19 cellular contexts compared by ENCODE assay signal in the genomic region with DNA sequence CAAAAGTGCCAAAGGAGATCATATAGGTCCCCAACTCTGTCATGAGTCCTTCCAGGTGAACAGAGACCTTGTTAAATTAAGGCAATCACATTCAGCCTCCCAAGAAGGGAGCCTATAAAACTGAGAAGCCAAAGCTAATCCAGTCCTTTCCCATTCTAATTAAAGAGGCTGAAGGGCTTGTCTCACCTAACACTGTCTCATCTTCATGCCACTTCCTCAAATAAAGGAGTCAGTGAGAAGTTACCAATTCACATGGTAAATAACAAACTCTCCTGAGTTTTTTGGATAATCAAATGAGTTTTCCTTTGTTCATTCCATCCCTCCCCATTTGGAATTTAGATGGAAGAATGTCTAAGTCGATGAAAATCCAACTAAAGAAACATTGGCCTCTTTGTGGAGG.
"Had no signal": no experiment of that assay in that cellular context is flagged by ENCODE, and none has a peak within 500 bp of the region (broad histone marks: within the 10 kb centered on the region; RNA-seq: fewer than 3 reads in every experiment).

No MANE protein-coding gene starts in this region.

- H3K4me3 Mint-ChIP-seq: activated CD4-positive, alpha-beta memory T cell treated with anti-CD3 and anti-CD28 coated beads for 36 hours; activated CD4-positive, alpha-beta T cell treated with anti-CD3 and anti-CD28 coated beads for 36 hours; activated naive CD8-positive, alpha-beta T cell treated with anti-CD3 and anti-CD28 coated beads for 36 hours; dendritic cell treated with granulocyte-macrophage colony-stimulating factor and Interleukin-4, amounts not matched to agents 40 ng/mL and 50 ng/mL, for 4 days had no signal

- H3K36me3 ChIP-seq: ovary, sigmoid colon, thyroid gland had no signal

- H3K4me1 Mint-ChIP-seq: activated CD4-positive, alpha-beta T cell treated with anti-CD3 and anti-CD28 coated beads for 36 hours; activated naive CD8-positive, alpha-beta T cell treated with anti-CD3 and anti-CD28 coated beads for 36 hours had no signal

- H3K36me3 Mint-ChIP-seq: activated naive CD8-positive, alpha-beta T cell treated with anti-CD3 and anti-CD28 coated beads for 36 hours had no signal

- ATAC-seq: activated CD4-positive, alpha-beta T cell treated with anti-CD3 and anti-CD28 coated beads for 36 hours had no signal

- H3K9me3 ChIP-seq: ovary, sigmoid colon, thyroid gland had no signal

- H3K27ac ChIP-seq: ovary, thyroid gland had no signal

- H3K27ac Mint-ChIP-seq: activated CD4-positive, alpha-beta memory T cell treated with anti-CD3 and anti-CD28 coated beads for 36 hours; activated CD4-positive, alpha-beta T cell treated with anti-CD3 and anti-CD28 coated beads for 36 hours; activated naive CD8-positive, alpha-beta T cell treated with anti-CD3 and anti-CD28 coated beads for 36 hours; dendritic cell treated with granulocyte-macrophage colony-stimulating factor and Interleukin-4, amounts not matched to agents 40 ng/mL and 50 ng/mL, for 4 days had no signal

- FAIRE-seq: keratinocyte, TTC549 had no signal

- H3K27me3 Mint-ChIP-seq: activated CD4-positive, alpha-beta memory T cell treated with anti-CD3 and anti-CD28 coated beads for 36 hours; activated CD4-positive, alpha-beta T cell treated with anti-CD3 and anti-CD28 coated beads for 36 hours; activated naive CD8-positive, alpha-beta T cell treated with anti-CD3 and anti-CD28 coated beads for 36 hours; naive B cell had no signal

- DNase-seq: activated CD4-positive, alpha-beta memory T cell treated with anti-CD3 and anti-CD28 coated beads for 36 hours; activated CD4-positive, alpha-beta T cell treated with anti-CD3 and anti-CD28 coated beads for 36 hours; activated naive CD8-positive, alpha-beta T cell treated with anti-CD3 and anti-CD28 coated beads for 36 hours; amniotic stem cell; effector memory CD4-positive, alpha-beta T cell; glutamatergic neuron; hippocampal formation; naive B cell; ovary; sigmoid colon; stimulated activated CD4-positive, alpha-beta T cell treated with anti-CD3 and anti-CD28 coated beads, Interleukin-4, amount 100 ng/mL, for 4 hours; stimulated activated naive CD4-positive, alpha-beta T cell; SW 1271; T-helper 2 cell; thyroid gland had no signal

- H3K27me3 ChIP-seq: ovary, sigmoid colon, thyroid gland had no signal

- H3K4me3 ChIP-seq: lung, ovary, sigmoid colon, thyroid gland had no signal

- H3K9me3 Mint-ChIP-seq: activated CD4-positive, alpha-beta memory T cell treated with anti-CD3 and anti-CD28 coated beads for 36 hours; dendritic cell treated with granulocyte-macrophage colony-stimulating factor and Interleukin-4, amounts not matched to agents 40 ng/mL and 50 ng/mL, for 4 days had no signal
